12 cellular contexts compared by ENCODE assay signal in the genomic region with DNA sequence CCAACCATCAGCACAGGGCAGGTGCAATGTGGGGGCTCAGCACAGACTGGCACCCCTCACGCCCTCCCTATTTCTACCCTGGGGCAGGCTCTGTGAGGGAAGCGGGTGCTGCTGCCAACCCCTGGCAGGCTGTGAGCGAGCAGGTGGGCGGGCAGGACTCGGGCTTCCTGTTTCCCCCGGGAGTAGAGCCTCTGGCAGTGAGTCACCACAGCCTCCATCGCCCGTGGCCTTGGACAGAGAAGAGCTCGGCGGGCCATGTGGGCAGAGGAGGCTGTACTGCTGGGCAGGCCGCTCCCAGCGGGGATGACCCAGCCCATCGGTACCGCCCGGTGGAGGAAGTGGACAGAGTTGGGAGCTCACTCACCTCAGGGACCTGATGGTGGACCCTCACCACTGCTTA. TPM values are rescaled to one million over a fixed set of nuclear protein-coding genes. Genes with fewer than 3 reads are reported as not detected.
DNase-seq lines count a peak whose midpoint lies in the region; ATAC-seq lines count a peak whose summit lies in the region.
"Had no signal": no experiment of that assay in that cellular context is flagged by ENCODE, and none has a peak within 500 bp of the region (broad histone marks: within the 10 kb centered on the region; RNA-seq: fewer than 3 reads in every experiment).

No MANE protein-coding gene starts in this region.

- DNase-seq in stimulated activated CD4-positive, alpha-beta T cell treated with anti-CD3 and anti-CD28 coated beads, Interleukin-15, amount 100 ng/mL, for 24 hours: peak; percentile 16
- DNase-seq in stimulated activated CD4-positive, alpha-beta T cell treated with anti-CD3 and anti-CD28 coated beads, Interleukin-2, amount 100 ng/mL, for 24 hours: no peak
- peak; percentile 78 for DNase-seq in NCI-H69 (lab: John Stamatoyannopoulos, UW)
- DNase-seq in dermis microvascular lymphatic vessel endothelial cell (ENCODE audit: low read depth in 2 of 2): peak; percentile 56 to 80
- no peak for DNase-seq in stimulated activated CD4-positive, alpha-beta T cell treated with anti-CD3 and anti-CD28 coated beads, Interleukin-2, amount 100 ng/mL, for 48 hours
- no peak for DNase-seq in activated T-helper 2 cell treated with anti-CD3 and anti-CD28 coated beads, Interferon-gamma antibody, Interleukin-2, Interleukin-4, amounts not matched to agents 10 μg/mL and 5 μg/mL and 100 μg/mL, durations not matched to agents 14 hours and 24 hours and 36 hours (ENCODE audit: low spot score)
- no peak for DNase-seq in NCI-H146 (lab: John Stamatoyannopoulos, UW)

- intact Hi-C loops in activated T-helper 2 cell treated with anti-CD3 and anti-CD28 coated beads, Interferon-gamma antibody, Interleukin-2, Interleukin-4, amounts not matched to agents 10 μg/mL and 5 μg/mL and 100 μg/mL, durations not matched to agents 14 hours and 24 hours and 36 hours (cut with micrococcal nuclease): no loop called here

- no peaks in the 10 kb centered on the region for H3K4me1 Mint-ChIP-seq in activated T-helper 2 cell treated with anti-CD3 and anti-CD28 coated beads, Interferon-gamma antibody, Interleukin-2, Interleukin-4, amounts not matched to agents 10 μg/mL and 5 μg/mL and 100 μg/mL, durations not matched to agents 14 hours and 24 hours and 36 hours (ENCODE audit: low read depth)

- peaks cover 7% of the 10 kb centered on the region for H3K27me3 Mint-ChIP-seq in activated T-helper 2 cell treated with anti-CD3 and anti-CD28 coated beads, Interferon-gamma antibody, Interleukin-2, Interleukin-4, amounts not matched to agents 10 μg/mL and 5 μg/mL and 100 μg/mL, durations not matched to agents 14 hours and 24 hours and 36 hours (ENCODE audit: low read depth)

- H3K9me3 Mint-ChIP-seq in activated T-helper 2 cell treated with anti-CD3 and anti-CD28 coated beads, Interferon-gamma antibody, Interleukin-2, Interleukin-4, amounts not matched to agents 10 μg/mL and 5 μg/mL and 100 μg/mL, durations not matched to agents 14 hours and 24 hours and 36 hours: no peaks in the 10 kb centered on the region
- H3K9me3 Mint-ChIP-seq: T-helper 2 cell treated with Interferon-gamma antibody and Interleukin-4, amounts not matched to agents 5 μg/mL and 100 μg/mL, for 36 hours had no signal

- ATAC-seq in GM19467 (IDR thresholded peaks at IDR 0.05; ENCODE audit: unreplicated experiment): no peak
- ATAC-seq: left lobe of liver had no signal

- H3K36me3 Mint-ChIP-seq in activated T-helper 2 cell treated with anti-CD3 and anti-CD28 coated beads, Interferon-gamma antibody, Interleukin-2, Interleukin-4, amounts not matched to agents 10 μg/mL and 5 μg/mL and 100 μg/mL, durations not matched to agents 14 hours and 24 hours and 36 hours (ENCODE audit: low read depth): no peaks in the 10 kb centered on the region

- no peak overlapping the region for H3K27ac Mint-ChIP-seq in activated T-helper 2 cell treated with anti-CD3 and anti-CD28 coated beads, Interferon-gamma antibody, Interleukin-2, Interleukin-4, amounts not matched to agents 10 μg/mL and 5 μg/mL and 100 μg/mL, durations not matched to agents 14 hours and 24 hours and 36 hours
- H3K27ac Mint-ChIP-seq: T-helper 2 cell treated with Interferon-gamma antibody and Interleukin-4, amounts not matched to agents 5 μg/mL and 100 μg/mL, for 36 hours had no signal

- no peak overlapping the region for H3K4me3 Mint-ChIP-seq in activated T-helper 2 cell treated with anti-CD3 and anti-CD28 coated beads, Interferon-gamma antibody, Interleukin-2, Interleukin-4, amounts not matched to agents 10 μg/mL and 5 μg/mL and 100 μg/mL, durations not matched to agents 14 hours and 24 hours and 36 hours (ENCODE audit: low read depth)
- H3K4me3 Mint-ChIP-seq: T-helper 2 cell treated with Interferon-gamma antibody and Interleukin-4, amounts not matched to agents 5 μg/mL and 100 μg/mL, for 36 hours had no signal

RNA-seq across cellular contexts. Expression of a gene that starts 16.6 kb away (rescaled TPM):
- total RNA-seq in dermis microvascular lymphatic vessel endothelial cell: not detected in 2 replicates
- not detected in 2 replicates for total RNA-seq in activated T-helper 2 cell treated with anti-CD3 and anti-CD28 coated beads, Interferon-gamma antibody, Interleukin-2, Interleukin-4, amounts not matched to agents 10 μg/mL and 5 μg/mL and 100 μg/mL, durations not matched to agents 14 hours and 24 hours and 36 hours
- total RNA-seq: fibroblast of lung, left lobe of liver had no signal

RNA-seq across cellular contexts. Expression of a gene that starts 19.3 kb away (rescaled TPM):
- under 0.01 TPM in 1 of 2 replicates, not detected in the other for total RNA-seq in dermis microvascular lymphatic vessel endothelial cell
- total RNA-seq in activated T-helper 2 cell treated with anti-CD3 and anti-CD28 coated beads, Interferon-gamma antibody, Interleukin-2, Interleukin-4, amounts not matched to agents 10 μg/mL and 5 μg/mL and 100 μg/mL, durations not matched to agents 14 hours and 24 hours and 36 hours: not detected in 2 replicates
- total RNA-seq: cardiac muscle cell, fibroblast of lung, left lobe of liver had no signal

RNA-seq across cellular contexts. Expression of a gene that starts 55.5 kb away (rescaled TPM):
- not detected in 2 replicates for total RNA-seq in dermis microvascular lymphatic vessel endothelial cell
- total RNA-seq in activated T-helper 2 cell treated with anti-CD3 and anti-CD28 coated beads, Interferon-gamma antibody, Interleukin-2, Interleukin-4, amounts not matched to agents 10 μg/mL and 5 μg/mL and 100 μg/mL, durations not matched to agents 14 hours and 24 hours and 36 hours: not detected in 2 replicates
- total RNA-seq: cardiac muscle cell, fibroblast of lung, left lobe of liver had no signal

Comparison
In these comparisons a context has a peak if more than half of its experiments do, and no peak if none do; other contexts are left out.
1. DNase-seq: peak in stimulated activated CD4-positive, alpha-beta T cell treated with anti-CD3 and anti-CD28 coated beads, Interleukin-15, amount 100 ng/mL, for 24 hours (single experiment), NCI-H69 (single experiment) and dermis microvascular lymphatic vessel endothelial cell (2 of 2); none in stimulated activated CD4-positive, alpha-beta T cell treated with anti-CD3 and anti-CD28 coated beads, Interleukin-2, amount 100 ng/mL, for 24 hours (0 of 2), stimulated activated CD4-positive, alpha-beta T cell treated with anti-CD3 and anti-CD28 coated beads, Interleukin-2, amount 100 ng/mL, for 48 hours (0 of 2), activated T-helper 2 cell treated with anti-CD3 and anti-CD28 coated beads, Interferon-gamma antibody, Interleukin-2, Interleukin-4, amounts not matched to agents 10 μg/mL and 5 μg/mL and 100 μg/mL, durations not matched to agents 14 hours and 24 hours and 36 hours (single experiment) and NCI-H146 (single experiment).